14 cellular contexts compared by ENCODE assay signal in the genomic region with DNA sequence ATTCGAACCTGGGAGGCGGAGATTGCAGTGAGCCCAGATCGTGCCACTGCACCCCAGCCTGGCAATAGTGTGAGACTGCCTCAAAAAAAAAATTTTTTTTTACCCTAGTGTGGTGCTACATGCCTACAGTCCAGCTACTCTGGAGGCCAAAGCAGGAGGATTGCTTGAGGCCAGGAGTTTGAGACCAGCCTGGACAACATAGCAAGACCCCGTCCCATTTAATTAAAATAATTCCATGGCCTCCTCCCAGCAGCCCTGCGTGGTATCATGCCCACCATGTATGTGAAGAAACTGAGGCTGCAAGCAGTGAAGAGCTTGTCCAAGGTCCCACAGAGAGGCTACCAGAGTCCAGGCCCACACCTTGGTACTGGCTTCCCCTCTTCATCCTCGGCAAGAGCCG. TPM values are rescaled to one million over a fixed set of nuclear protein-coding genes. Genes with fewer than 3 reads are reported as not detected.
DNase-seq lines count a peak whose midpoint lies in the region; ATAC-seq and TF ChIP-seq lines count a peak whose summit lies in the region.
"Had no signal": no experiment of that assay in that cellular context is flagged by ENCODE, and none has a peak within 500 bp of the region (broad histone marks: within the 10 kb centered on the region; RNA-seq: fewer than 3 reads in every experiment).

No MANE protein-coding gene starts in this region.

- no peak for ATAC-seq in CD8-positive, alpha-beta T cell
- no peak for ATAC-seq in stimulated activated effector memory CD8-positive, alpha-beta T cell treated with anti-CD3 and anti-CD28 coated beads, Interleukin-12 subunit alpha, Interleukin-12 subunit beta, amount 100 ng/mL, for 72 hours

- peak overlapping the region; percentile 91 for H3K27ac Mint-ChIP-seq in CD8-positive, alpha-beta T cell
- H3K27ac Mint-ChIP-seq in stimulated activated effector memory CD8-positive, alpha-beta T cell treated with anti-CD3 and anti-CD28 coated beads, Interleukin-12 subunit alpha, Interleukin-12 subunit beta, amount 100 ng/mL, for 72 hours, result peak overlapping the region; percentile 90

- no peaks in the 10 kb centered on the region for H3K9me3 Mint-ChIP-seq in CD8-positive, alpha-beta T cell
- no peaks in the 10 kb centered on the region for H3K9me3 Mint-ChIP-seq in stimulated activated effector memory CD8-positive, alpha-beta T cell treated with anti-CD3 and anti-CD28 coated beads, Interleukin-12 subunit alpha, Interleukin-12 subunit beta, amount 100 ng/mL, for 72 hours

- no peak for DNase-seq in CD8-positive, alpha-beta T cell
- DNase-seq in RWPE1 (ENCODE audit: low spot score) (no peak), colonic mucosa (no peak), medulla oblongata (ENCODE audit: extremely low spot score) (no peak), dorsolateral prefrontal cortex (no peak)
- DNase-seq in stimulated activated effector memory CD8-positive, alpha-beta T cell treated with anti-CD3 and anti-CD28 coated beads, Interleukin-12 subunit alpha, Interleukin-12 subunit beta, amount 100 ng/mL, for 72 hours (ENCODE audit: low spot score in 2 of 2), result no peak
- DNase-seq in activated CD4-positive, CD25-positive, alpha-beta regulatory T cell treated with anti-CD3 and anti-CD28 coated beads, Interleukin-2, amount 50 U/mL, for 72 hours, result no peak
- DNase-seq: activated T-cell treated with anti-CD3 and anti-CD28 coated beads for 4 hours; anterior cingulate cortex; GF-D8; KG1; NCI-H146; NCI-H526; stimulated activated CD4-positive, alpha-beta T cell treated with anti-CD3 and anti-CD28 coated beads, Interleukin-2, amount 100 ng/mL, for 48 hours had no signal

- peak overlapping the region; percentile 87 for H3K27ac ChIP-seq in CD8-positive, alpha-beta T cell (ENCODE audit: low read depth, low read length)
- peak overlapping the region; percentile 99 for H3K27ac ChIP-seq in RWPE1
- H3K27ac ChIP-seq in colonic mucosa, result peak overlapping the region; percentile 68
- peak overlapping the region in 26 of 59 donors; percentile 14 to 87 (median 56) for H3K27ac ChIP-seq in dorsolateral prefrontal cortex

- no peaks in the 10 kb centered on the region for H3K27me3 ChIP-seq in CD8-positive, alpha-beta T cell (ENCODE audit: insufficient read depth, low read length)
- H3K27me3 ChIP-seq in colonic mucosa (no peaks in the 10 kb centered on the region), dorsolateral prefrontal cortex (no peaks in the 10 kb centered on the region)

- no peak for TF ChIP-seq CTCF in CD8-positive, alpha-beta T cell (IDR thresholded peaks at IDR 0.05)
- TF ChIP-seq CTCF in RWPE1 (conservative IDR thresholded peaks at IDR 0.05; ENCODE audit: low read depth), result no peak
- TF ChIP-seq CTCF in colonic mucosa (IDR thresholded peaks at IDR 0.05), result no peak
- no peak for TF ChIP-seq CTCF in dorsolateral prefrontal cortex (IDR thresholded peaks at IDR 0.05 in 54 of 56, conservative IDR thresholded peaks at IDR 0.05 in 2 of 56; ENCODE audit: low read depth in 1 of 56, partially characterized antibody in 56 of 56)

- no peak overlapping the region for H3K9ac ChIP-seq in colonic mucosa (ENCODE audit: low read depth in 2 of 2, low read length in 2 of 2)

- no peaks in the 10 kb centered on the region for H3K9me3 ChIP-seq in CD8-positive, alpha-beta T cell (ENCODE audit: low read length)
- no peaks in the 10 kb centered on the region for H3K9me3 ChIP-seq in colonic mucosa

- no peaks in the 10 kb centered on the region for H3K27me3 Mint-ChIP-seq in CD8-positive, alpha-beta T cell (ENCODE audit: low read depth)

- H3K36me3 ChIP-seq in CD8-positive, alpha-beta T cell (ENCODE audit: insufficient read depth, low read length), result no peaks in the 10 kb centered on the region
- H3K36me3 ChIP-seq in colonic mucosa, result no peaks in the 10 kb centered on the region

- peaks cover 72% of the 10 kb centered on the region for H3K4me1 ChIP-seq in CD8-positive, alpha-beta T cell (ENCODE audit: insufficient read depth, low read length)
- peaks cover 13% of the 10 kb centered on the region for H3K4me1 ChIP-seq in colonic mucosa

- H3K4me1 Mint-ChIP-seq in CD8-positive, alpha-beta T cell (ENCODE audit: low read depth), result peaks cover 70% of the 10 kb centered on the region
- H3K4me1 Mint-ChIP-seq in stimulated activated effector memory CD8-positive, alpha-beta T cell treated with anti-CD3 and anti-CD28 coated beads, Interleukin-12 subunit alpha, Interleukin-12 subunit beta, amount 100 ng/mL, for 72 hours, result peaks cover 59% of the 10 kb centered on the region

- no peak overlapping the region for H3K4me3 Mint-ChIP-seq in CD8-positive, alpha-beta T cell
- no peak overlapping the region for H3K4me3 Mint-ChIP-seq in stimulated activated effector memory CD8-positive, alpha-beta T cell treated with anti-CD3 and anti-CD28 coated beads, Interleukin-12 subunit alpha, Interleukin-12 subunit beta, amount 100 ng/mL, for 72 hours

- peaks cover 14% of the 10 kb centered on the region for H3K36me3 Mint-ChIP-seq in CD8-positive, alpha-beta T cell
- H3K36me3 Mint-ChIP-seq in stimulated activated effector memory CD8-positive, alpha-beta T cell treated with anti-CD3 and anti-CD28 coated beads, Interleukin-12 subunit alpha, Interleukin-12 subunit beta, amount 100 ng/mL, for 72 hours, result peaks cover 24% of the 10 kb centered on the region

- POLR2A ChIA-PET in CD8-positive, alpha-beta T cell (lab: Charles Lee), result interaction anchor here (0.9 to 1.9 kb wide), 3 partner anchors 8 to 19 kb away, joined by 4 to 10 read pairs (median 6); partner anchors contain the start of genes KYAT1 and LRRC8A
- POLR2A ChIA-PET in RWPE1 (lab: Yijun Ruan, JAX; ENCODE audit: low non-redundant PET), result interaction anchor here (0.6 kb wide), 1 partner anchor 41 kb away, joined by 4 read pairs; no protein-coding TSS in a partner anchor

- no peak overlapping the region for H3K4me3 ChIP-seq in CD8-positive, alpha-beta T cell (ENCODE audit: low read depth, low read length)
- H3K4me3 ChIP-seq in colonic mucosa, result no peak overlapping the region
- no peak overlapping the region for H3K4me3 ChIP-seq in dorsolateral prefrontal cortex

- intact Hi-C loops in CD8-positive, alpha-beta T cell (cut with DNase I, micrococcal nuclease), result loop anchor here in 1 of 2 experiments (10.0 kb wide), 1 partner anchor 877 kb away; no protein-coding TSS in a partner anchor
- intact Hi-C loops in colonic mucosa (cut with DNase I), result no loop called here
- intact Hi-C loops in dorsolateral prefrontal cortex (cut with DNase I), result no loop called here

- CTCF ChIA-PET in CD8-positive, alpha-beta T cell (lab: Charles Lee), result interaction anchor here (1.0 to 5.8 kb wide), 4 partner anchors 18 to 37 kb away, joined by 3 to 34 read pairs (median 5); no protein-coding TSS in a partner anchor
- CTCF ChIA-PET in RWPE1 (lab: Yijun Ruan, JAX), result interaction anchor here (0.7 to 2.2 kb wide), 2 partner anchors 11 to 19 kb away, joined by 4 to 9 read pairs; partner anchors contain the start of gene PHYHD1

RNA-seq across cellular contexts. Expression of gene PHYHD1, which starts 19.4 kb away (rescaled TPM):
- total RNA-seq in CD8-positive, alpha-beta T cell, result 1 to 10 TPM; 1.0 to 2.5 TPM
- total RNA-seq in colonic mucosa (1 to 10 TPM; 1.8 to 6.6 TPM), dorsolateral prefrontal cortex (100 to 1,000 TPM in 1 of 120 experiments, 10 to 100 TPM in 118, 1 to 10 TPM in 1; 8.8 to 113 (median 34.2) TPM)

RNA-seq across cellular contexts. Expression of gene LRRC8A, which starts 19.4 kb away (rescaled TPM):
- total RNA-seq in CD8-positive, alpha-beta T cell, result 10 to 100 TPM; 35.0 to 40.1 TPM
- total RNA-seq in colonic mucosa (10 to 100 TPM; 26.5 to 31.5 TPM), dorsolateral prefrontal cortex (100 to 1,000 TPM in 48 of 120 experiments, 10 to 100 TPM in 72; 63.8 to 213 (median 95.1) TPM)

RNA-seq across cellular contexts. Expression of gene KYAT1, which starts 19.6 kb away (rescaled TPM):
- 1 to 10 TPM; 2.4 to 3.0 TPM for total RNA-seq in CD8-positive, alpha-beta T cell
- total RNA-seq in colonic mucosa, result 1 to 10 TPM; 2.0 to 5.1 TPM
- 10 to 100 TPM; 22.3 to 55.0 (median 36.5) TPM for total RNA-seq in dorsolateral prefrontal cortex

RNA-seq across cellular contexts. Expression of gene DOLK, which starts 46.0 kb away (rescaled TPM):
- 10 to 100 TPM; 10.4 to 10.7 TPM for total RNA-seq in CD8-positive, alpha-beta T cell
- 10 to 100 TPM in 1 of 2 donors, 1 to 10 TPM in 1; 7.9 to 15.8 TPM for total RNA-seq in colonic mucosa
- total RNA-seq in dorsolateral prefrontal cortex, result 10 to 100 TPM in 23 of 120 experiments, 1 to 10 TPM in 97; 3.6 to 13.2 (median 8.4) TPM

RNA-seq across cellular contexts. Expression of gene NUP188, which starts 46.1 kb away (rescaled TPM):
- total RNA-seq in CD8-positive, alpha-beta T cell, result 10 to 100 TPM; 48.7 to 49.0 TPM
- total RNA-seq in colonic mucosa, result 10 to 100 TPM; 26.8 to 43.9 TPM
- total RNA-seq in dorsolateral prefrontal cortex, result 10 to 100 TPM; 23.7 to 70.4 (median 41.1) TPM
